ENCODE assay signal across 17 cellular contexts in genomic region chr11:105144887-105145286, GRCh38. TPM values are rescaled to one million over a fixed set of nuclear protein-coding genes. Genes with fewer than 3 reads are reported as not detected.
DNase-seq lines count a peak whose midpoint lies in the region; ATAC-seq, FAIRE-seq and TF ChIP-seq lines count a peak whose summit lies in the region.
"Had no signal": no experiment of that assay in that cellular context is flagged by ENCODE, and none has a peak within 500 bp of the region (broad histone marks: within the 10 kb centered on the region; RNA-seq: fewer than 3 reads in every experiment).

No MANE protein-coding gene starts in this region.

- 57 to 62% (median 61%) methylated on average over 2 of the region's 2 CpGs for WGBS in small intestine, 3 donors
- 46 to 49% methylated on average over 2 of the region's 2 CpGs for WGBS in tibial nerve, 2 donors

- H3K27ac ChIP-seq in small intestine (ENCODE audit: low read depth in 1 of 2, low read length in 1 of 2), result no peak overlapping the region
- H3K27ac ChIP-seq in tibial nerve, result no peak overlapping the region
- H3K27ac ChIP-seq: gastrocnemius medialis, PC-9, right atrium auricular region had no signal

- H3K4me1 ChIP-seq in small intestine (ENCODE audit: control insufficient read depth in 2 of 2, insufficient read depth in 1 of 2, low read depth in 1 of 2, low read length in 1 of 2) (peaks cover 0 to 1% of the 10 kb centered on the region in 2 donors), tibial nerve (no peaks in the 10 kb centered on the region), mucosa of descending colon (ENCODE audit: low read depth) (no peaks in the 10 kb centered on the region)
- H3K4me1 ChIP-seq: gastrocnemius medialis, right atrium auricular region had no signal

- in situ Hi-C loops in SK-MEL-5 (cut with HindIII; ENCODE audit: low pct_unique_long_range_greater_than_20kb, low sequenced_read_pairs), result no loop called here

- H3K4me3 ChIP-seq in fibroblast of mammary gland (ENCODE audit: control insufficient read depth, low read depth, low read length) (no peak overlapping the region), small intestine (ENCODE audit: low read depth in 1 of 2, low read length in 2 of 2) (no peak overlapping the region), tibial nerve (no peak overlapping the region), mucosa of descending colon (no peak overlapping the region)
- H3K4me3 ChIP-seq: gastrocnemius medialis, PC-9, right atrium auricular region had no signal

- DNase-seq in GM04503 (ENCODE audit: low read depth), result peak; percentile 21
- peak; percentile 46 for DNase-seq in SK-MEL-5 (ENCODE audit: low read depth, low spot score)
- DNase-seq in fibroblast of mammary gland (ENCODE audit: low read depth), result peak; percentile 59
- DNase-seq in small intestine, result peak; percentile 18
- no peak for DNase-seq in tibial nerve (ENCODE audit: low spot score in 2 of 2)
- no peak for DNase-seq in mucosa of descending colon
- DNase-seq in ecto neural progenitor cell (ENCODE audit: low spot score), result no peak
- DNase-seq: activated CD4-positive, alpha-beta memory T cell treated with anti-CD3 and anti-CD28 coated beads for 36 hours; activated effector memory CD4-positive, alpha-beta T cell treated with Interleukin-2 at 50 U/mL for 16 hours; gastrocnemius medialis; H9; islet precursor cell; naive thymus-derived CD4-positive, alpha-beta T cell; NCI-H510A treated with DMSO at 0.1 percent for 48 hours had no signal

- H3K36me3 ChIP-seq in small intestine (ENCODE audit: control insufficient read depth in 2 of 2, insufficient read depth in 2 of 2, low read length in 2 of 2) (no peaks in the 10 kb centered on the region), tibial nerve (no peaks in the 10 kb centered on the region), mucosa of descending colon (ENCODE audit: low read depth) (no peaks in the 10 kb centered on the region)
- H3K36me3 ChIP-seq: gastrocnemius medialis, right atrium auricular region had no signal

- no peak for ATAC-seq in mucosa of descending colon
- ATAC-seq: gastrocnemius medialis; naive thymus-derived CD4-positive, alpha-beta T cell had no signal

- H3K27me3 ChIP-seq in small intestine (ENCODE audit: control insufficient read depth in 2 of 2, insufficient read depth in 2 of 2, low read length in 2 of 2) (no peaks in the 10 kb centered on the region), tibial nerve (no peaks in the 10 kb centered on the region)
- H3K27me3 ChIP-seq: gastrocnemius medialis, right atrium auricular region had no signal

- H3K9me3 ChIP-seq in small intestine (ENCODE audit: control insufficient read depth, low read depth), result no peaks in the 10 kb centered on the region
- no peaks in the 10 kb centered on the region for H3K9me3 ChIP-seq in tibial nerve
- H3K9me3 ChIP-seq in mucosa of descending colon, result no peaks in the 10 kb centered on the region
- H3K9me3 ChIP-seq: gastrocnemius medialis, right atrium auricular region had no signal

- no peak for TF ChIP-seq CTCF in fibroblast of mammary gland (conservative IDR thresholded peaks at IDR 0.05; ENCODE audit: control insufficient read depth, insufficient read depth, low read depth, low read length)
- no peak for TF ChIP-seq CTCF in tibial nerve (IDR thresholded peaks at IDR 0.05)
- no peak for TF ChIP-seq CTCF in mucosa of descending colon (IDR thresholded peaks at IDR 0.05)

- no peak for TF ChIP-seq POLR2A in tibial nerve (IDR thresholded peaks at IDR 0.05)

- intact Hi-C loops in mucosa of descending colon (cut with DNase I, micrococcal nuclease), result no loop called here

- no peak for TF ChIP-seq EP300 in tibial nerve (IDR thresholded peaks at IDR 0.05)

- FAIRE-seq in small intestine (lab: Jason Lieb, UNC), result no peak

RNA-seq across cellular contexts. Expression of gene CARD18, which starts 5.3 kb away (rescaled TPM):
- not detected in 2 replicates for total RNA-seq in SK-MEL-5 (2014; rRNA removed; shearing (Covaris generic))
- not detected in 2 replicates for polyA plus RNA-seq in SK-MEL-5 (2015; cell fraction: cytosol; rRNA removed)
- polyA plus RNA-seq in SK-MEL-5 (2015; cell fraction: nucleus; rRNA removed), result not detected in 2 replicates
- not detected for polyA plus RNA-seq in small intestine
- total RNA-seq in tibial nerve (not detected), mucosa of descending colon (not detected)
- total RNA-seq: activated CD4-positive, alpha-beta memory T cell treated with anti-CD3 and anti-CD28 coated beads for 36 hours; gastrocnemius medialis; H9; naive thymus-derived CD4-positive, alpha-beta T cell; PC-9; right atrium auricular region; temporal lobe had no signal
- polyA plus RNA-seq: naive thymus-derived CD4-positive, alpha-beta T cell had no signal

Comparison
In these comparisons a context has a peak if more than half of its experiments do, and no peak if none do; other contexts are left out.
1. DNase-seq: peak in GM04503 (single experiment), SK-MEL-5 (single experiment), fibroblast of mammary gland (single experiment) and small intestine (single experiment); none in tibial nerve (0 of 2), mucosa of descending colon (0 of 3) and ecto neural progenitor cell (single experiment).